Comparison of ENCODE assay signal across 5 cellular contexts in genomic region chr3:23193835-23194234, GRCh38.
"Had no signal": no experiment of that assay in that cellular context is flagged by ENCODE, and none has a peak within 500 bp of the region (broad histone marks: within the 10 kb centered on the region; RNA-seq: fewer than 3 reads in every experiment).

No MANE protein-coding gene starts in this region.

- DNase-seq: H9, HCEC 1CT, IMR-90 had no signal

- ATAC-seq: GM23338, K562 had no signal
